In the genomic region with DNA sequence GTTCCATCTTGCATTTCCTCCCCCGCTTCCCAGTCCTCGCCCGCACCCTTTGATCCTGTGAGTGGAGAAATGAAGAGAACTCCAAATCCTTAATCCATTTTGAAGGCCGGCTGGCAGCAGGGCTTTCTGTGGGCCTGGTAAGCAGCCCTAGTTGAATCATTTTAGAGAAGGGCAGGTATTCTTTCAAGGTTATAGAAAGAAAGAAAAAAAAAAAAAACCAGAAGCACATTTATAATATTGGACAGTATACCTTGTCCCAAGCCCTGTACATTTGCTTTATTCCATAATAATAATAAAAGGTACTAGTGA, we compare ENCODE assay signal across 5 cellular contexts.
A peak's percentile ranks its signal among the peaks of the same experiment; 100 is the strongest.
DNase-seq lines count a peak whose midpoint lies in the region; ATAC-seq, FAIRE-seq and TF ChIP-seq lines count a peak whose summit lies in the region.
"Not testable (repeated sequence)": the region's sequence is repeated elsewhere in the genome, so short reads cannot be mapped to it uniquely, and the experiment has no call there.

No MANE protein-coding gene starts in this region.

- not testable (repeated sequence) for H3K27me3 ChIP-seq in right lobe of liver; parathyroid adenoma (ENCODE audit: control insufficient read depth, insufficient read depth, low read length)

- CTCF ChIA-PET in A549 (lab: Yijun Ruan, JAX): not testable (repeated sequence)

- H3K4me1 ChIP-seq in A549, right lobe of liver, parathyroid adenoma: not testable (repeated sequence)

- H3K36me3 ChIP-seq in right lobe of liver; parathyroid adenoma (ENCODE audit: control insufficient read depth, insufficient read depth, low read length): not testable (repeated sequence)

- DNase-seq in A549 (ENCODE audit: low read depth in 1 of 2, low spot score in 1 of 2); right lobe of liver: not testable (repeated sequence)
- DNase-seq in NCI-H82 (lab: John Stamatoyannopoulos, UW): peak; percentile 47
- DNase-seq in Right ventricle myocardium inferior (ENCODE audit: missing footprints): peak; percentile 7

- peak overlapping the region in 1 of 2 experiments; percentile 40; a peak in 1 of 6 replicates for H3K27ac ChIP-seq in A549
- H3K27ac ChIP-seq in right lobe of liver: peak overlapping the region in 2 of 3 donors; percentile 40 to 68
- H3K27ac ChIP-seq in parathyroid adenoma: peak overlapping the region; percentile 47

- 85% methylated on average over 4 of the region's 4 CpGs for WGBS in A549 (ENCODE audit: missing lambda C conversion rate)
- 43% methylated on average over 4 of the region's 4 CpGs for WGBS in right lobe of liver (ENCODE audit: insufficient coverage, low coverage, low lambda C conversion rate, missing lambda C conversion rate)

- not testable (repeated sequence) for H3K9ac ChIP-seq in parathyroid adenoma

- not testable (repeated sequence) for H3K9me3 ChIP-seq in A549; right lobe of liver; parathyroid adenoma (ENCODE audit: control insufficient read depth, low read length)

- TF ChIP-seq CTCF in A549 (IDR thresholded peaks at IDR 0.05): peak; percentile 4; the same call in 1 of the 3 replicates
- not testable (repeated sequence) for TF ChIP-seq CTCF in right lobe of liver (IDR thresholded peaks at IDR 0.05); parathyroid adenoma (IDR thresholded peaks at IDR 0.05)

- H2AFZ ChIP-seq in parathyroid adenoma: not testable (repeated sequence)

- not testable (repeated sequence) for TF ChIP-seq EP300 in A549 (IDR thresholded peaks at IDR 0.05)

- ATAC-seq in A549, Right ventricle myocardium inferior, right lobe of liver: not testable (repeated sequence)

- not testable (repeated sequence) for FAIRE-seq in A549 (lab: Jason Lieb, UNC)

- TF ChIP-seq POLR2A in A549 (IDR thresholded peaks at IDR 0.05; ENCODE audit: low read length); right lobe of liver (IDR thresholded peaks at IDR 0.05): not testable (repeated sequence)

- H3K4me3 ChIP-seq in A549; right lobe of liver; parathyroid adenoma (ENCODE audit: low read depth, low read length): not testable (repeated sequence)

- POLR2A ChIA-PET in A549 (lab: Yijun Ruan, JAX): not testable (repeated sequence)

- not testable (repeated sequence) for H3K4me2 ChIP-seq in A549; parathyroid adenoma (ENCODE audit: low read length)

- not testable (repeated sequence) for H3K79me2 ChIP-seq in parathyroid adenoma

- intact Hi-C loops in Right ventricle myocardium inferior (cut with DNase I); right lobe of liver (cut with DNase I): not testable (repeated sequence)

- not testable (repeated sequence) for TF ChIP-seq RAD21 in A549 (conservative IDR thresholded peaks at IDR 0.05 in 1 of 2, IDR thresholded peaks at IDR 0.05 in 1 of 2)
